9 cellular contexts compared by ENCODE assay signal in genomic region chr10:128062837-128063563, GRCh38.
DNase-seq lines count a peak whose midpoint lies in the region; ATAC-seq, FAIRE-seq and TF ChIP-seq lines count a peak whose summit lies in the region.
"Had no signal": no experiment of that assay in that cellular context is flagged by ENCODE, and none has a peak within 500 bp of the region (broad histone marks: within the 10 kb centered on the region; RNA-seq: fewer than 3 reads in every experiment).

No MANE protein-coding gene starts in this region.

- no peaks in the 10 kb centered on the region for H3K27me3 ChIP-seq in RWPE2 (ENCODE audit: insufficient read depth, poor library complexity, severe bottlenecking)

- H3K9me3 ChIP-seq in RWPE2 (ENCODE audit: severe bottlenecking), result no peaks in the 10 kb centered on the region

- ATAC-seq in GM18508 (IDR thresholded peaks at IDR 0.05; ENCODE audit: insufficient read depth, unreplicated experiment) (peak; percentile 41), HG02885 (IDR thresholded peaks at IDR 0.05; ENCODE audit: poor library complexity, unreplicated experiment) (peak; percentile 52), RWPE2 (ENCODE audit: low read depth) (no peak), naive B cell (ENCODE audit: low read depth in 2 of 2) (peak; percentile 57 to 59), GM18858 (IDR thresholded peaks at IDR 0.05; ENCODE audit: unreplicated experiment) (no peak)
- ATAC-seq: HCT116 had no signal

- CTCF ChIA-PET in MCF 10A (lab: Yijun Ruan, JAX), result interaction anchor here (0.9 to 17.1 kb wide), 9 partner anchors 8 to 348 kb away, joined by 3 to 354 read pairs (median 6); no protein-coding TSS in a partner anchor

- FAIRE-seq in H54 (lab: Jason Lieb, UNC), result no peak

- no peak for TF ChIP-seq CTCF in RWPE2 (IDR thresholded peaks at IDR 0.05; ENCODE audit: poor library complexity, severe bottlenecking)
- no peak for TF ChIP-seq CTCF in MCF 10A (IDR thresholded peaks at IDR 0.05; ENCODE audit: unreplicated experiment)

- no peaks in the 10 kb centered on the region for H3K9me3 Mint-ChIP-seq in MCF 10A (ENCODE audit: unreplicated experiment)
- H3K9me3 Mint-ChIP-seq in naive B cell, result no peaks in the 10 kb centered on the region

- H3K4me1 ChIP-seq in RWPE2 (ENCODE audit: insufficient read depth, poor library complexity, severe bottlenecking), result peaks cover 19% of the 10 kb centered on the region

- H3K36me3 Mint-ChIP-seq in MCF 10A (ENCODE audit: insufficient read depth, unreplicated experiment) (peaks cover 57% of the 10 kb centered on the region), naive B cell (peaks cover 20 to 30% of the 10 kb centered on the region in 2 donors)

- intact Hi-C loops in MCF 10A (cut with micrococcal nuclease), result no loop called here

- H3K27ac Mint-ChIP-seq in MCF 10A (ENCODE audit: low read depth, unreplicated experiment), result peak overlapping the region; percentile 95
- H3K27ac Mint-ChIP-seq in naive B cell, result peak overlapping the region; percentile 93 to 98 (median 98)

- TF ChIP-seq POLR2A in H54 (IDR thresholded peaks at IDR 0.05; ENCODE audit: low read depth, low read length), result no peak

- H3K4me1 Mint-ChIP-seq in MCF 10A (ENCODE audit: insufficient read depth, unreplicated experiment) (peaks cover 31% of the 10 kb centered on the region), naive B cell (peaks cover 63 to 89% (median 88%) of the 10 kb centered on the region in 3 donors)

- H3K27ac ChIP-seq in RWPE2 (ENCODE audit: poor library complexity, severe bottlenecking), result peak overlapping the region; percentile 95

- POLR2A ChIA-PET in MCF 10A (lab: Yijun Ruan, JAX), result interaction anchor here (0.9 to 9.2 kb wide), 8 partner anchors 9 to 171 kb away, joined by 3 to 216 read pairs (median 4); no protein-coding TSS in a partner anchor

- H3K4me3 ChIP-seq in RWPE2 (ENCODE audit: severe bottlenecking), result no peak overlapping the region

- DNase-seq in RWPE2 (ENCODE audit: low spot score), result no peak
- no peak for DNase-seq in MCF 10A (ENCODE audit: unreplicated experiment)
- peak; percentile 88 for DNase-seq in naive B cell
- no peak for DNase-seq in H54 (ENCODE audit: insufficient read length, low spot score)
- no peak for DNase-seq in NCI-H187 treated with DMSO at 0.1 percent for 48 hours (lab: John Stamatoyannopoulos, UW)

- no TSS peak for BruUV-seq in MCF 10A (replicated peaks; lab: Mats Ljungman, UMichigan)

- H3K4me3 Mint-ChIP-seq in MCF 10A (ENCODE audit: unreplicated experiment) (no peak overlapping the region), naive B cell (peak overlapping the region; percentile 72 to 93 (median 82))

- peaks cover 43% of the 10 kb centered on the region for H3K36me3 ChIP-seq in RWPE2 (ENCODE audit: low read depth)

- no peaks in the 10 kb centered on the region for H3K27me3 Mint-ChIP-seq in MCF 10A (ENCODE audit: insufficient read depth, unreplicated experiment)
- no peaks in the 10 kb centered on the region for H3K27me3 Mint-ChIP-seq in naive B cell

Comparison
In these comparisons a context has a peak if more than half of its experiments do, and no peak if none do; other contexts are left out.
1. ATAC-seq: peak in GM18508 (single experiment), HG02885 (single experiment) and naive B cell (2 of 2); none in RWPE2 (single experiment) and GM18858 (single experiment).